In genomic region chrY:20740609-20741008, GRCh38 we compare ENCODE assay signal across 15 cellular contexts. TPM values are rescaled to one million over a fixed set of nuclear protein-coding genes. Genes with fewer than 3 reads are reported as not detected.
DNase-seq lines count a peak whose midpoint lies in the region; ATAC-seq and TF ChIP-seq lines count a peak whose summit lies in the region.
"Had no signal": no experiment of that assay in that cellular context is flagged by ENCODE, and none has a peak within 500 bp of the region (broad histone marks: within the 10 kb centered on the region; RNA-seq: fewer than 3 reads in every experiment).

No MANE protein-coding gene starts in this region.

- H3K4me1 ChIP-seq in heart right ventricle (no peaks in the 10 kb centered on the region), NT2/D1 (ENCODE audit: insufficient read depth, insufficient read length) (no peaks in the 10 kb centered on the region), tibial artery (no peaks in the 10 kb centered on the region)
- H3K4me1 ChIP-seq: BLaER1 treated with 17β-estradiol and CSF1 and Interleukin-3, amounts not matched to agents 10 nM and 100 nM; vagina had no signal

- H3K27ac ChIP-seq in heart right ventricle (no peak overlapping the region), tibial artery (no peak overlapping the region)
- H3K27ac ChIP-seq: BLaER1 treated with 17β-estradiol and CSF1 and Interleukin-3, amounts not matched to agents 10 nM and 100 nM; vagina had no signal

- no peak overlapping the region for H3K9ac ChIP-seq in NT2/D1 (ENCODE audit: insufficient read length, low read depth)
- H3K9ac ChIP-seq: BLaER1 treated with 17β-estradiol and CSF1 and Interleukin-3, amounts not matched to agents 10 nM and 100 nM had no signal

- H3K36me3 ChIP-seq in heart right ventricle (no peaks in the 10 kb centered on the region), NT2/D1 (ENCODE audit: insufficient read depth, insufficient read length, low read length) (no peaks in the 10 kb centered on the region), tibial artery (no peaks in the 10 kb centered on the region)
- H3K36me3 ChIP-seq: BLaER1 treated with 17β-estradiol and CSF1 and Interleukin-3, amounts not matched to agents 10 nM and 100 nM; vagina had no signal

- DNase-seq in heart right ventricle (peak; percentile 31), cardiac septum (ENCODE audit: low spot score) (no peak), NT2/D1 (ENCODE audit: low read depth, low spot score) (peak; percentile 2), globus pallidus (ENCODE audit: low spot score) (peak; percentile 7), tibial artery (no peak)
- DNase-seq: activated T-cell treated with anti-CD3 and anti-CD28 coated beads for 4 hours, NCI-H446 treated with DMSO at 0.1 percent for 48 hours had no signal

- H3K27me3 ChIP-seq in heart right ventricle (no peaks in the 10 kb centered on the region), NT2/D1 (ENCODE audit: insufficient read depth, insufficient read length) (no peaks in the 10 kb centered on the region), tibial artery (no peaks in the 10 kb centered on the region)
- H3K27me3 ChIP-seq: BLaER1 treated with 17β-estradiol and CSF1 and Interleukin-3, amounts not matched to agents 10 nM and 100 nM; vagina had no signal

- intact Hi-C loops in heart right ventricle (cut with DNase I) = loop anchor here in 3 of 10 donors (5.0 to 10.0 kb wide), 2 partner anchors 183 to 1316 kb away; no protein-coding TSS in a partner anchor
- intact Hi-C loops in cardiac septum (cut with DNase I) = no loop called here
- intact Hi-C loops in tibial artery (cut with DNase I; ENCODE audit: low total_unique reads) = no loop called here

- TF ChIP-seq CTCF in heart right ventricle (IDR thresholded peaks at IDR 0.05) = peak in 6 of 9 donors; percentile 25 to 72 (median 62)
- peak; percentile 23 to 36 for TF ChIP-seq CTCF in tibial artery (IDR thresholded peaks at IDR 0.05)

- no peaks in the 10 kb centered on the region for H3K9me3 ChIP-seq in heart right ventricle
- no peaks in the 10 kb centered on the region for H3K9me3 ChIP-seq in NT2/D1 (ENCODE audit: insufficient read depth, low read length)
- H3K9me3 ChIP-seq in tibial artery = no peaks in the 10 kb centered on the region
- H3K9me3 ChIP-seq: BLaER1 treated with 17β-estradiol and CSF1 and Interleukin-3, amounts not matched to agents 10 nM and 100 nM; vagina had no signal

- 27 to 30% methylated on average over 4 of the region's 4 CpGs for WGBS in heart right ventricle, 2 donors

- ATAC-seq in heart right ventricle (peak in 4 of 8 donors; percentile 46 to 70 (median 62)), GM18907 (IDR thresholded peaks at IDR 0.05; ENCODE audit: unreplicated experiment) (no peak), GM18870 (IDR thresholded peaks at IDR 0.05; ENCODE audit: unreplicated experiment) (no peak), GM21576 (IDR thresholded peaks at IDR 0.05; ENCODE audit: unreplicated experiment) (no peak)

- H3K4me3 ChIP-seq in heart right ventricle = no peak overlapping the region
- H3K4me3 ChIP-seq in NT2/D1 (ENCODE audit: insufficient read length, low read depth) = no peak overlapping the region
- H3K4me3 ChIP-seq in tibial artery = no peak overlapping the region
- H3K4me3 ChIP-seq: BLaER1 treated with 17β-estradiol and CSF1 and Interleukin-3, amounts not matched to agents 10 nM and 100 nM; vagina had no signal

RNA-seq across cellular contexts. Expression of gene RPS4Y2, which starts 15.3 kb away (rescaled TPM):
- total RNA-seq in heart right ventricle = not detected
- not detected for polyA plus RNA-seq in heart right ventricle
- not detected for total RNA-seq in cardiac septum
- total RNA-seq: lung microvascular endothelial cell, pulmonary artery endothelial cell, vagina had no signal
- polyA plus RNA-seq: IgD-negative memory B cell had no signal

Comparison
In these comparisons a context has a peak if more than half of its experiments do, and no peak if none do; other contexts are left out.
1. DNase-seq: peak in heart right ventricle (2 of 2), NT2/D1 (single experiment) and globus pallidus (single experiment); none in cardiac septum (single experiment) and tibial artery (0 of 2).